8 cellular contexts compared by ENCODE assay signal in genomic region chr12:121229879-121230537, GRCh38. TPM values are rescaled to one million over a fixed set of nuclear protein-coding genes. Genes with fewer than 3 reads are reported as not detected.
DNase-seq lines count a peak whose midpoint lies in the region; ATAC-seq and TF ChIP-seq lines count a peak whose summit lies in the region.
"Not testable (repeated sequence)": the region's sequence is repeated elsewhere in the genome, so short reads cannot be mapped to it uniquely, and the experiment has no call there.

No MANE protein-coding gene starts in this region.

- intact Hi-C loops in Calu3 (cut with micrococcal nuclease; ENCODE audit: unreplicated experiment) = not testable (repeated sequence)

- TF ChIP-seq CTCF in Calu3 (IDR thresholded peaks at IDR 0.05; ENCODE audit: unreplicated experiment) = peak; percentile 93
- peak; percentile 92 for TF ChIP-seq CTCF in WERI-Rb-1 (IDR thresholded peaks at IDR 0.05; ENCODE audit: low read depth, low read length)

- H3K27me3 ChIP-seq in WERI-Rb-1 (ENCODE audit: insufficient read depth, low read depth, severe bottlenecking) = not testable (repeated sequence)

- CTCF ChIA-PET in Calu3 (lab: Charles Lee) = not testable (repeated sequence)

- not testable (repeated sequence) for H3K36me3 ChIP-seq in WERI-Rb-1

- H3K4me1 Mint-ChIP-seq in Calu3 (ENCODE audit: low read depth, unreplicated experiment) = peaks cover 19% of the 10 kb centered on the region
- H3K4me1 Mint-ChIP-seq in naive thymus-derived CD8-positive, alpha-beta T cell = peaks cover 2 to 34% (median 16%) of the 10 kb centered on the region in 4 donors
- peaks cover 12% of the 10 kb centered on the region for H3K4me1 Mint-ChIP-seq in stimulated activated effector memory CD8-positive, alpha-beta T cell treated with anti-CD3 and anti-CD28 coated beads, Interleukin-12 subunit alpha, Interleukin-12 subunit beta, amount 100 ng/mL, for 72 hours

- not testable (repeated sequence) for H3K9me3 Mint-ChIP-seq in Calu3 (ENCODE audit: low read depth, unreplicated experiment); naive thymus-derived CD8-positive, alpha-beta T cell; stimulated activated effector memory CD8-positive, alpha-beta T cell treated with anti-CD3 and anti-CD28 coated beads, Interleukin-12 subunit alpha, Interleukin-12 subunit beta, amount 100 ng/mL, for 72 hours

- H3K4me3 Mint-ChIP-seq in Calu3 (ENCODE audit: low read depth, unreplicated experiment); stimulated activated effector memory CD8-positive, alpha-beta T cell treated with anti-CD3 and anti-CD28 coated beads, Interleukin-12 subunit alpha, Interleukin-12 subunit beta, amount 100 ng/mL, for 72 hours: not testable (repeated sequence)
- H3K4me3 Mint-ChIP-seq in naive thymus-derived CD8-positive, alpha-beta T cell = peak overlapping the region in 1 of 10 donors; percentile 4

- not testable (repeated sequence) for H3K4me3 ChIP-seq in WERI-Rb-1 (ENCODE audit: low read depth, low read length)

- not testable (repeated sequence) for H3K27ac ChIP-seq in WERI-Rb-1

- not testable (repeated sequence) for H3K9me3 ChIP-seq in WERI-Rb-1 (ENCODE audit: severe bottlenecking)

- H3K36me3 Mint-ChIP-seq in Calu3 (ENCODE audit: insufficient read depth, unreplicated experiment) = peaks cover 35% of the 10 kb centered on the region
- H3K36me3 Mint-ChIP-seq in naive thymus-derived CD8-positive, alpha-beta T cell = peaks cover 0 to 42% (median 9%) of the 10 kb centered on the region in 3 donors
- peaks cover 97% of the 10 kb centered on the region for H3K36me3 Mint-ChIP-seq in stimulated activated effector memory CD8-positive, alpha-beta T cell treated with anti-CD3 and anti-CD28 coated beads, Interleukin-12 subunit alpha, Interleukin-12 subunit beta, amount 100 ng/mL, for 72 hours

- H3K27ac Mint-ChIP-seq in Calu3 (ENCODE audit: unreplicated experiment) = not testable (repeated sequence)
- peak overlapping the region in 5 of 10 donors; percentile 28 to 81 (median 56) for H3K27ac Mint-ChIP-seq in naive thymus-derived CD8-positive, alpha-beta T cell
- H3K27ac Mint-ChIP-seq in stimulated activated effector memory CD8-positive, alpha-beta T cell treated with anti-CD3 and anti-CD28 coated beads, Interleukin-12 subunit alpha, Interleukin-12 subunit beta, amount 100 ng/mL, for 72 hours = peak overlapping the region; percentile 48

- POLR2A ChIA-PET in naive thymus-derived CD8-positive, alpha-beta T cell (lab: Charles Lee) = interaction anchor here (0.6 to 1.5 kb wide), 3 partner anchors 12 to 359 kb away, joined by 3 to 5 read pairs (median 4); no protein-coding TSS in a partner anchor

- not testable (repeated sequence) for H3K27me3 Mint-ChIP-seq in Calu3 (ENCODE audit: unreplicated experiment); naive thymus-derived CD8-positive, alpha-beta T cell

- peak; percentile 89 for DNase-seq in Calu3
- peak in 60 of 76 experiments; percentile 7 to 75 (median 47) for DNase-seq in HUDEP-2 (lab: John Stamatoyannopoulos, UW; ENCODE audit: unreplicated experiment in 76 of 76)
- peak; percentile 58 for DNase-seq in NCI-H748 treated with DMSO at 0.1 percent for 48 hours (lab: John Stamatoyannopoulos, UW)
- peak; percentile 83 for DNase-seq in WERI-Rb-1
- DNase-seq in anterior cingulate cortex (lab: John Stamatoyannopoulos, UW) = peak in 43 of 58 donors; percentile 5 to 72 (median 23)
- DNase-seq in germinal center (ENCODE audit: low spot score) = peak; percentile 79
- DNase-seq in naive thymus-derived CD8-positive, alpha-beta T cell = peak in 9 of 10 donors; percentile 29 to 78 (median 49)
- peak; percentile 50 to 75 for DNase-seq in stimulated activated effector memory CD8-positive, alpha-beta T cell treated with anti-CD3 and anti-CD28 coated beads, Interleukin-12 subunit alpha, Interleukin-12 subunit beta, amount 100 ng/mL, for 72 hours (ENCODE audit: low spot score in 2 of 2)

- peak; percentile 68 to 83 for ATAC-seq in naive thymus-derived CD8-positive, alpha-beta T cell
- peak; percentile 78 for ATAC-seq in stimulated activated effector memory CD8-positive, alpha-beta T cell treated with anti-CD3 and anti-CD28 coated beads, Interleukin-12 subunit alpha, Interleukin-12 subunit beta, amount 100 ng/mL, for 72 hours

- not testable (repeated sequence) for BruUV-seq in Calu3 (replicated peaks; lab: Mats Ljungman, UMichigan)

RNA-seq across cellular contexts. Expression of gene P2RX4, which starts 20.1 kb away (rescaled TPM):
- total RNA-seq in Calu3 (2022) = 38.7 and 39.5 TPM in 2 replicates
- 10 to 100 TPM; 29.8 to 36.0 TPM for total RNA-seq in naive thymus-derived CD8-positive, alpha-beta T cell
- 10 to 100 TPM; 27.8 to 33.8 (median 29.3) TPM for polyA plus RNA-seq in naive thymus-derived CD8-positive, alpha-beta T cell

Comparison
In these comparisons a context has a peak if more than half of its experiments do, and no peak if none do; other contexts are left out.
1. DNase-seq: peak in every context shown above with its lines; median percentile 89 in Calu3; 83 in WERI-Rb-1; 79 in germinal center; 62 in stimulated activated effector memory CD8-positive, alpha-beta T cell treated with anti-CD3 and anti-CD28 coated beads, Interleukin-12 subunit alpha, Interleukin-12 subunit beta, amount 100 ng/mL, for 72 hours; 58 in NCI-H748 treated with DMSO at 0.1 percent for 48 hours; 49 in naive thymus-derived CD8-positive, alpha-beta T cell; 47 in HUDEP-2; 23 in anterior cingulate cortex.